Comparison of ENCODE assay signal across 1 cellular context in genomic region chr3:13378155-13378554, GRCh38.
TF ChIP-seq lines count a peak whose summit lies in the region.

No MANE protein-coding gene starts in this region.

TF ChIP-seq in GM23338, 12 proteins besides CTCF, POLR2A, EP300 and RAD21 (continued from another document):
- TF ChIP-seq ZNF462 (CRISPR knock-in tag; IDR thresholded peaks at IDR 0.05) = no peak
- no peak for TF ChIP-seq ZNF114 (CRISPR knock-in tag; IDR thresholded peaks at IDR 0.05)
- TF ChIP-seq POLR2AphosphoS5 (IDR thresholded peaks at IDR 0.05; ENCODE audit: low read depth) = no peak
